Comparison of ENCODE assay signal across 8 cellular contexts in the genomic region with DNA sequence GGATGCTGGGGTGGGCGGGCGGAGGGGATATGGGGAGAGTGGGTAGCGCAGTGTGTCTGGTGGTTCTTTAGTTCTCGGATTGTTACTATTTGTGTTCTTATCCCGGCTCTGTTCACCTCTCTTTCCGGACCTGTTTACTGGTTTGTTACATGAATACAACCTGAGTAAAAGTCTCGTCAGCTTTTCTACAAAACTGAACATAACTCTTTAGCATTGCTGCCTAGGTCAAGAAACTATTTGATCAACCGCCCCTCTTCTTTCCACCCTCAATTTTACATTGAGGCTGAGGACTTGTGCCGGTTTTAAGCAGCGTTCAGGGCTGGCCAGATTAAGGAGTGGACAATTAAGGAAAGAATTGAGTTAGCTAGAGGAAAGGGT.
DNase-seq lines count a peak whose midpoint lies in the region; ATAC-seq and TF ChIP-seq lines count a peak whose summit lies in the region.

No MANE protein-coding gene starts in this region.

- peak overlapping the region; percentile 76; the same call in 1 of the 2 replicates for H3K27ac ChIP-seq in MM.1S (ENCODE audit: low read length)

- H3K9me2 ChIP-seq in MM.1S (replicated peaks; ENCODE audit: insufficient read depth, low read length) = no peaks in the 10 kb centered on the region

- H3K27me3 ChIP-seq in MM.1S (replicated peaks; ENCODE audit: insufficient read depth, low read length) (no peaks in the 10 kb centered on the region), neuron (ENCODE audit: insufficient read depth, low read length) (peaks cover 12% of the 10 kb centered on the region)

- H2AFZ ChIP-seq in MM.1S (ENCODE audit: low read length) = peak overlapping the region; percentile 78; the same call in 1 of the 2 replicates
- H2AFZ ChIP-seq in neuron (ENCODE audit: low read depth, low read length) = no peak overlapping the region

- peaks cover 3% of the 10 kb centered on the region; the same call in 1 of the 2 replicates for H3K36me3 ChIP-seq in MM.1S (replicated peaks; ENCODE audit: insufficient read depth, low read length)
- peaks cover 21% of the 10 kb centered on the region for H3K36me3 ChIP-seq in neuron (ENCODE audit: insufficient read depth, low read length)

- H3K4me2 ChIP-seq in MM.1S (ENCODE audit: low read depth, low read length) = peak overlapping the region; percentile 90

- no peak for DNase-seq in AG10803 (ENCODE audit: low read depth)
- DNase-seq in MM.1S = no peak
- DNase-seq in epithelial cell of esophagus (ENCODE audit: low read depth) = no peak
- no peak for DNase-seq in NCI-H345 treated with DMSO at 0.1 percent for 48 hours (lab: John Stamatoyannopoulos, UW; ENCODE audit: unreplicated experiment)
- no peak for DNase-seq in inferior parietal cortex (ENCODE audit: extremely low spot score)
- no peak for DNase-seq in NOMO-1 treated with DMSO at 0.1 percent for 48 hours (lab: John Stamatoyannopoulos, UW; ENCODE audit: unreplicated experiment)

- no peaks in the 10 kb centered on the region for H4K20me1 ChIP-seq in MM.1S (ENCODE audit: insufficient read depth, low read length)

- peaks cover 8% of the 10 kb centered on the region; the same call in 1 of the 2 replicates for H3K4me1 ChIP-seq in MM.1S (ENCODE audit: low read length)
- peaks cover 15% of the 10 kb centered on the region for H3K4me1 ChIP-seq in neuron (ENCODE audit: insufficient read depth, low read length)

- no peak for ATAC-seq in GM21515 (IDR thresholded peaks at IDR 0.05; ENCODE audit: unreplicated experiment)

- TF ChIP-seq CTCF in AG10803 (conservative IDR thresholded peaks at IDR 0.05; ENCODE audit: low read length) (no peak), MM.1S (IDR thresholded peaks at IDR 0.05; ENCODE audit: low read length) (no peak), epithelial cell of esophagus (IDR thresholded peaks at IDR 0.05; ENCODE audit: insufficient read depth, low read depth, low read length, missing control alignments) (no peak)

- peaks cover 15% of the 10 kb centered on the region for H3F3A ChIP-seq in MM.1S (ENCODE audit: insufficient read depth, low read length)

- peaks cover 22% of the 10 kb centered on the region for H3K79me2 ChIP-seq in MM.1S (ENCODE audit: low read length)

- H3K9me3 ChIP-seq in MM.1S (replicated peaks; ENCODE audit: insufficient read depth, low read length) (no peaks in the 10 kb centered on the region), neuron (ENCODE audit: low read length) (no peaks in the 10 kb centered on the region)

- H3K4me3 ChIP-seq in AG10803 (ENCODE audit: low read length) (peak overlapping the region; percentile 100), MM.1S (ENCODE audit: low read length) (peak overlapping the region; percentile 100), epithelial cell of esophagus (ENCODE audit: low read length) (peak overlapping the region; percentile 99), neuron (ENCODE audit: low read length) (peak overlapping the region; percentile 75)

- H3K9ac ChIP-seq in MM.1S (ENCODE audit: low read length) = peak overlapping the region; percentile 94
